ENCODE assay signal across 9 cellular contexts in genomic region chr17:77366206-77366557, GRCh38.
DNase-seq lines count a peak whose midpoint lies in the region; ATAC-seq, FAIRE-seq and TF ChIP-seq lines count a peak whose summit lies in the region.
"Had no signal": no experiment of that assay in that cellular context is flagged by ENCODE, and none has a peak within 500 bp of the region (broad histone marks: within the 10 kb centered on the region; RNA-seq: fewer than 3 reads in every experiment).

No MANE protein-coding gene starts in this region.

- H3K36me3 ChIP-seq in K562 (ENCODE audit: control insufficient read depth, insufficient read depth, low read length): peaks cover 3% of the 10 kb centered on the region; the same call in 1 of the 3 replicates

- H3K4me1 ChIP-seq in right cardiac atrium (ENCODE audit: control insufficient read depth, insufficient read depth, low read length) (peaks cover 10% of the 10 kb centered on the region), K562 (replicated peaks in 1 of 2; ENCODE audit: control insufficient read depth in 2 of 2, insufficient read depth in 2 of 2, low read length in 2 of 2) (peaks cover 55 to 67% of the 10 kb centered on the region in 2 experiments)

- TF ChIP-seq POLR2A in K562 (conservative IDR thresholded peaks at IDR 0.05): no peak

- POLR2A ChIA-PET in K562 (lab: Yijun Ruan, JAX): interaction anchor here (0.6 to 1.0 kb wide), 3 partner anchors 11 to 65 kb away, joined by 3 to 4 read pairs (median 3); no protein-coding TSS in a partner anchor

- no peak overlapping the region for H3K4me3 Mint-ChIP-seq in mesothelial cell of epicardium
- no peak overlapping the region for H3K4me3 Mint-ChIP-seq in activated CD4-positive, alpha-beta T cell treated with anti-CD3 and anti-CD28 coated beads, Interleukin-2, amount 10 ng/mL, durations not matched to agents 24 days and 14 days

- CTCF ChIA-PET in K562 (lab: Yijun Ruan, JAX; ENCODE audit: low intra/inter-chr PET ratio): no interaction called here

- in situ Hi-C loops in K562 (cut with MboI): no loop called here

- no peaks in the 10 kb centered on the region for H3K9me3 Mint-ChIP-seq in mesothelial cell of epicardium
- no peaks in the 10 kb centered on the region for H3K9me3 Mint-ChIP-seq in activated CD4-positive, alpha-beta T cell treated with anti-CD3 and anti-CD28 coated beads, Interleukin-2, amount 10 ng/mL, durations not matched to agents 24 days and 14 days

- no peak for FAIRE-seq in K562 (lab: Jason Lieb, UNC)

- peaks cover 11% of the 10 kb centered on the region for H3K9me1 ChIP-seq in K562 (ENCODE audit: control insufficient read depth, insufficient read depth, low read length)

- no peaks in the 10 kb centered on the region for H3K36me3 Mint-ChIP-seq in mesothelial cell of epicardium
- H3K36me3 Mint-ChIP-seq in activated CD4-positive, alpha-beta T cell treated with anti-CD3 and anti-CD28 coated beads, Interleukin-2, amount 10 ng/mL, durations not matched to agents 24 days and 14 days (ENCODE audit: low read depth): no peaks in the 10 kb centered on the region

- H3K4me2 ChIP-seq in K562 (ENCODE audit: insufficient read depth, low read length): no peak overlapping the region

- H3K27ac ChIP-seq in right cardiac atrium (ENCODE audit: low read length): peak overlapping the region; percentile 14
- no peak overlapping the region; the same call in 2 of the 3 replicates for H3K27ac ChIP-seq in K562 (ENCODE audit: extremely low read depth, low read depth, low read length)

- 0 out of 4 replicates have a peak overlapping the region, but pooled peaks of 1 of the 2 experiments have one; percentile 43 for H3K9ac ChIP-seq in K562 (ENCODE audit: insufficient read depth in 1 of 2, low read depth in 2 of 2, low read length in 2 of 2)

- TF ChIP-seq CTCF in K562 (IDR thresholded peaks at IDR 0.05 in 2 of 3, conservative IDR thresholded peaks at IDR 0.05 in 1 of 3; ENCODE audit: insufficient read depth in 2 of 3, low read depth in 1 of 3, low read length in 3 of 3) (no peak), mesothelial cell of epicardium (IDR thresholded peaks at IDR 0.05; ENCODE audit: unreplicated experiment) (no peak)

- H2AFZ ChIP-seq in K562 (ENCODE audit: low read depth, low read length): no peak overlapping the region

- no peak overlapping the region for H3K4me3 ChIP-seq in right cardiac atrium (ENCODE audit: low read length)
- no peak overlapping the region for H3K4me3 ChIP-seq in K562

- DNase-seq in right cardiac atrium (peak in 1 of 3 donors; percentile 40), Right ventricle myocardium superior (no peak), K562 (ENCODE audit: extremely low read depth in 1 of 4, low spot score in 3 of 4) (no peak), mesothelial cell of epicardium (ENCODE audit: low spot score in 2 of 2, unreplicated experiment in 2 of 2) (no peak), HuH-7 (ENCODE audit: low spot score) (no peak), AML-193 (lab: John Stamatoyannopoulos, UW) (no peak)
- DNase-seq in activated CD4-positive, alpha-beta T cell treated with anti-CD3 and anti-CD28 coated beads, Interleukin-2, amount 10 ng/mL, durations not matched to agents 24 days and 14 days: no peak
- DNase-seq: NCI-H226 had no signal

- no peak for TF ChIP-seq EP300 in K562 (IDR thresholded peaks at IDR 0.05; ENCODE audit: low read length)

- intact Hi-C loops in right cardiac atrium (cut with DNase I): no loop called here
- intact Hi-C loops in Right ventricle myocardium superior (cut with DNase I): no loop called here
- intact Hi-C loops in K562 (cut with micrococcal nuclease): no loop called here
- intact Hi-C loops in activated CD4-positive, alpha-beta T cell treated with anti-CD3 and anti-CD28 coated beads, Interleukin-2, amount 10 ng/mL, durations not matched to agents 24 days and 14 days (cut with micrococcal nuclease): no loop called here

- H3K27ac Mint-ChIP-seq in mesothelial cell of epicardium: peak overlapping the region; percentile 3
- no peak overlapping the region for H3K27ac Mint-ChIP-seq in activated CD4-positive, alpha-beta T cell treated with anti-CD3 and anti-CD28 coated beads, Interleukin-2, amount 10 ng/mL, durations not matched to agents 24 days and 14 days

- H3K4me1 Mint-ChIP-seq in mesothelial cell of epicardium: peaks cover 25% of the 10 kb centered on the region
- peaks cover 46% of the 10 kb centered on the region for H3K4me1 Mint-ChIP-seq in activated CD4-positive, alpha-beta T cell treated with anti-CD3 and anti-CD28 coated beads, Interleukin-2, amount 10 ng/mL, durations not matched to agents 24 days and 14 days

- no peak for TF ChIP-seq RAD21 in K562 (CRISPR knock-in tag; conservative IDR thresholded peaks at IDR 0.05 in 1 of 2, IDR thresholded peaks at IDR 0.05 in 1 of 2)

- WGBS in right cardiac atrium: 58% methylated on average over 5 of the region's 5 CpGs
- WGBS in K562 (ENCODE audit: insufficient coverage, low coverage, missing lambda C conversion rate): 69% methylated on average over 5 of the region's 5 CpGs

- H4K20me1 ChIP-seq in K562 (replicated peaks; ENCODE audit: control insufficient read depth, insufficient read depth, low read length): peaks cover 72% of the 10 kb centered on the region

- peaks cover 81% of the 10 kb centered on the region for H3K79me2 ChIP-seq in K562 (ENCODE audit: control insufficient read depth, insufficient read depth, low read length)

- no peaks in the 10 kb centered on the region for H3K27me3 ChIP-seq in right cardiac atrium (ENCODE audit: control insufficient read depth, insufficient read depth)
- no peaks in the 10 kb centered on the region for H3K27me3 ChIP-seq in K562 (ENCODE audit: control insufficient read depth in 2 of 2, insufficient read depth in 2 of 2, low read length in 2 of 2)

- H3K9me3 ChIP-seq in right cardiac atrium (ENCODE audit: control insufficient read depth, low read length) (no peaks in the 10 kb centered on the region), K562 (replicated peaks; ENCODE audit: control insufficient read depth, insufficient read depth, low read depth, low read length) (no peaks in the 10 kb centered on the region)

- no peaks in the 10 kb centered on the region for H3K27me3 Mint-ChIP-seq in mesothelial cell of epicardium (ENCODE audit: low read depth)
- peaks cover 2% of the 10 kb centered on the region for H3K27me3 Mint-ChIP-seq in activated CD4-positive, alpha-beta T cell treated with anti-CD3 and anti-CD28 coated beads, Interleukin-2, amount 10 ng/mL, durations not matched to agents 24 days and 14 days

- no TSS peak for BruUV-seq in K562 (replicated peaks; lab: Mats Ljungman, UMichigan)

- ATAC-seq in right cardiac atrium (no peak), Right ventricle myocardium superior (ENCODE audit: poor library complexity) (no peak), K562 (no peak), GM18511 (IDR thresholded peaks at IDR 0.05; ENCODE audit: unreplicated experiment) (no peak)

TF ChIP-seq in K562, 482 proteins besides CTCF, POLR2A, EP300 and RAD21:
- no peak for TF ChIP-seq AFF4 (CRISPR knock-in tag; IDR thresholded peaks at IDR 0.05)
- TF ChIP-seq ZNF324 (CRISPR knock-in tag; IDR thresholded peaks at IDR 0.05): no peak
- 0 out of 2 replicates have a peak, but pooled peaks have one; percentile 9 for TF ChIP-seq FOSL1 (tag; conservative IDR thresholded peaks at IDR 0.05)
- no peak for TF ChIP-seq ZNF57 (CRISPR knock-in tag; IDR thresholded peaks at IDR 0.05)
TF ChIP-seq in K562: peak in this region for 1.
